Comparison of ENCODE assay signal across 8 cellular contexts in genomic region chr12:57549909-57550627, GRCh38. TPM values are rescaled to one million over a fixed set of nuclear protein-coding genes. Genes with fewer than 3 reads are reported as not detected.
DNase-seq lines count a peak whose midpoint lies in the region; FAIRE-seq and TF ChIP-seq lines count a peak whose summit lies in the region.

Gene KIF5A, plus strand, starts transcription at chr12:57550044. Its CDS starts 228 bp downstream, at chr12:57550272.

- TF ChIP-seq CTCF in A673 (conservative IDR thresholded peaks at IDR 0.05; ENCODE audit: low read depth, low read length), result no peak

- CTCF ChIA-PET in A673 (lab: Charles Lee), result no interaction called here

- H3K27ac ChIP-seq in A673 (ENCODE audit: low read depth, low read length, poor library complexity, severe bottlenecking) (no peak within 1 kb of the TSS), iPS-18a (ENCODE audit: low read length) (no peak within 1 kb of the TSS), small intestine (ENCODE audit: low read depth in 1 of 2, low read length in 1 of 2) (no peak within 1 kb of the TSS)

- POLR2A ChIA-PET in A673 (lab: Charles Lee; ENCODE audit: low non-redundant PET), result no interaction called here

- H3K9me3 ChIP-seq in A673 (ENCODE audit: low read depth, low read length, poor library complexity, severe bottlenecking) (no peaks in the 10 kb centered on the region), adipocyte (ENCODE audit: control insufficient read depth, low read length) (no peaks in the 10 kb centered on the region), iPS-18a (ENCODE audit: control insufficient read depth, low read depth, low read length) (no peaks in the 10 kb centered on the region), small intestine (ENCODE audit: control insufficient read depth, low read depth) (no peaks in the 10 kb centered on the region)

- intact Hi-C loops in A673 (cut with micrococcal nuclease; ENCODE audit: unreplicated experiment), result no loop called here

- H3K9ac ChIP-seq in adipocyte (ENCODE audit: low read length), result no peak within 1 kb of the TSS
- H3K9ac ChIP-seq in iPS-18a (ENCODE audit: low read length), result peak within 1 kb of the TSS; percentile 31

- H3K4me3 ChIP-seq in A673 (ENCODE audit: low read depth, low read length, poor library complexity, severe bottlenecking), result peak within 1 kb of the TSS; percentile 57
- H3K4me3 ChIP-seq in adipocyte (ENCODE audit: low read length), result no peak within 1 kb of the TSS
- peak within 1 kb of the TSS; percentile 66 for H3K4me3 ChIP-seq in iPS-18a (ENCODE audit: low read length)
- H3K4me3 ChIP-seq in small intestine (ENCODE audit: low read depth in 1 of 2, low read length in 2 of 2), result peak within 1 kb of the TSS in 1 of 2 donors; percentile 29

- H3K27me3 ChIP-seq in A673 (replicated peaks; ENCODE audit: insufficient read depth, low read depth, low read length, poor library complexity), result no peaks in the 10 kb centered on the region
- peaks cover 50% of the 10 kb centered on the region for H3K27me3 ChIP-seq in adipocyte (replicated peaks; ENCODE audit: control insufficient read depth, insufficient read depth, low read length)
- peaks cover 21% of the 10 kb centered on the region for H3K27me3 ChIP-seq in iPS-18a (ENCODE audit: control insufficient read depth, insufficient read depth, low read length)
- peaks cover 0 to 6% of the 10 kb centered on the region in 2 donors for H3K27me3 ChIP-seq in small intestine (ENCODE audit: control insufficient read depth in 2 of 2, insufficient read depth in 2 of 2, low read length in 2 of 2)

- WGBS in small intestine, 3 donors, result 5 to 12% (median 9%) methylated on average over 19 to 51 of the region's 51 CpGs

- DNase-seq in A673 (ENCODE audit: low spot score) (peak; percentile 63), GM19239 (ENCODE audit: insufficient read length, low spot score) (peak; percentile 60), SK-N-DZ (ENCODE audit: low spot score) (peak; percentile 73), adipocyte (ENCODE audit: low read depth) (peak; percentile 58), dermis blood vessel endothelial cell (no peak), small intestine (no peak)
- DNase-seq in stimulated activated CD4-positive, alpha-beta T cell treated with anti-CD3 and anti-CD28 coated beads, Interleukin-15, amount 100 ng/mL, for 1 hour (ENCODE audit: low read depth in 1 of 2, low spot score in 1 of 2), result peak; percentile 14 to 42

- no TSS peak for BruUV-seq in A673 (replicated peaks; lab: Mats Ljungman, UMichigan)

- H3K36me3 ChIP-seq in A673 (ENCODE audit: insufficient read depth, low read length, poor library complexity, severe bottlenecking), result no peaks in the 10 kb centered on the region
- no peaks in the 10 kb centered on the region for H3K36me3 ChIP-seq in adipocyte (ENCODE audit: control insufficient read depth, insufficient read depth, low read length, severe bottlenecking)
- H3K36me3 ChIP-seq in iPS-18a (ENCODE audit: control insufficient read depth, low read depth, low read length), result peaks cover under 1% of the 10 kb centered on the region
- no peaks in the 10 kb centered on the region for H3K36me3 ChIP-seq in small intestine (ENCODE audit: control insufficient read depth in 2 of 2, insufficient read depth in 2 of 2, low read length in 2 of 2)

- peaks cover 23% of the 10 kb centered on the region for H3K4me1 ChIP-seq in A673 (ENCODE audit: insufficient read depth, low read length, poor library complexity, severe bottlenecking)
- peaks cover 23% of the 10 kb centered on the region for H3K4me1 ChIP-seq in adipocyte (ENCODE audit: control insufficient read depth, insufficient read depth, low read length)
- peaks cover 37% of the 10 kb centered on the region for H3K4me1 ChIP-seq in iPS-18a (ENCODE audit: control insufficient read depth, low read depth, low read length)
- peaks cover 0 to 7% of the 10 kb centered on the region in 2 donors for H3K4me1 ChIP-seq in small intestine (ENCODE audit: control insufficient read depth in 2 of 2, insufficient read depth in 1 of 2, low read depth in 1 of 2, low read length in 1 of 2)

- FAIRE-seq in GM19239 (lab: Jason Lieb, UNC), result no peak
- FAIRE-seq in small intestine (lab: Jason Lieb, UNC), result no peak

RNA-seq across cellular contexts. Expression of gene KIF5A, which starts in this region (rescaled TPM):
- total RNA-seq in A673 (2021) (2.1 and 3.3 TPM in 2 replicates), dermis blood vessel endothelial cell (0.09 and 0.17 TPM in 2 replicates)
- 18.1 and 20.0 TPM in 2 replicates for polyA plus RNA-seq in SK-N-DZ (2014; cell fraction: cytosol; rRNA removed)
- polyA plus RNA-seq in SK-N-DZ (2014; cell fraction: nucleus; rRNA removed), result 59.9 and 84.5 TPM in 2 replicates
- 1 to 10 TPM in 1 of 3 donors, under 1 TPM in 1, not detected in 1; 0.27 to 8.4 TPM for polyA plus RNA-seq in small intestine

Comparison
In these comparisons a context has a peak if more than half of its experiments do, and no peak if none do; other contexts are left out.
1. DNase-seq: peak in A673 (single experiment), GM19239 (single experiment), SK-N-DZ (single experiment), adipocyte (single experiment) and stimulated activated CD4-positive, alpha-beta T cell treated with anti-CD3 and anti-CD28 coated beads, Interleukin-15, amount 100 ng/mL, for 1 hour (2 of 2); none in dermis blood vessel endothelial cell (single experiment) and small intestine (single experiment).